In the genomic region with DNA sequence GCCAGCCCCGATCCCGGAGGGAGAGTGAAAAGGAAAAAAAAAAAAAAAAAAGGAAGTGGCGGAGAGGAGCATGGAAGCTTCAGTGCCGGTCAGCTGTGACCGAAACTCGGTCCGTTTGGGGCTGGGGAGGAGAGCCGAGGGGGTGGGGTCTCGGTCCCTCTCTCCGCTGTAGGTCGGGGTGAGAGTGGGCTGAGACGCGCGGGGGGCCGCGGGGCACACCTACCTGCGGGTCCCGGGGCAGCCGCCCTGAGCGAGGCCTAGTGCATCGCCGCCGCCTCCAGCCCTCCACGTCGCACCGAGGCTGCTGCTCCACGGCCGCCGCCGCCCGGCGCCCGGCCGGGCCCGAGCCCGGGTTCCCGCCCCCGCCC, we compare ENCODE assay signal across 8 cellular contexts. TPM values are rescaled to one million over a fixed set of nuclear protein-coding genes. Genes with fewer than 3 reads are reported as not detected.
DNase-seq lines count a peak whose midpoint lies in the region; ATAC-seq and TF ChIP-seq lines count a peak whose summit lies in the region.

No MANE protein-coding gene starts in this region.

- peaks cover 6 to 31% of the 10 kb centered on the region in 2 donors for H3K4me1 ChIP-seq in adrenal gland (replicated peaks in 1 of 2)
- H3K4me1 ChIP-seq in iPS DF 6.9 (ENCODE audit: control insufficient read depth, insufficient read depth, low read length) = peaks cover 3% of the 10 kb centered on the region; the same call in 1 of the 2 replicates
- peaks cover 37 to 40% of the 10 kb centered on the region in 2 donors for H3K4me1 ChIP-seq in gastrocnemius medialis

- H3K36me3 ChIP-seq in adrenal gland (replicated peaks in 1 of 2) (no peaks in the 10 kb centered on the region), iPS DF 6.9 (ENCODE audit: control insufficient read depth, insufficient read depth, low read length) (no peaks in the 10 kb centered on the region), gastrocnemius medialis (no peaks in the 10 kb centered on the region)

- H3K27ac ChIP-seq in adrenal gland = peak overlapping the region; percentile 86 to 99 (median 94)
- no peak overlapping the region for H3K27ac ChIP-seq in iPS DF 6.9 (ENCODE audit: low read length)
- peak overlapping the region; percentile 88 to 96 (median 92) for H3K27ac ChIP-seq in gastrocnemius medialis

- peak; percentile 53 for ATAC-seq in HG02571 (IDR thresholded peaks at IDR 0.05; ENCODE audit: unreplicated experiment)
- ATAC-seq in gastrocnemius medialis = peak; percentile 62 to 71

- intact Hi-C loops in adrenal gland (cut with DNase I) (no loop called here), gastrocnemius medialis (cut with DNase I; ENCODE audit: low total_unique reads) (loop anchor here (1.0 to 10.0 kb wide), 3 partner anchors 126 to 424 kb away; a partner anchor contains a TSS)

- in situ Hi-C loops in gastrocnemius medialis (cut with MboI; ENCODE audit: low sequenced_read_pairs in 4 of 4) = no loop called here

- 0 to 3% (median 1%) methylated on average over 14 to 38 of the region's 38 CpGs for WGBS in adrenal gland, 4 donors
- no CpG with 5 or more reads among the region's 38 CpGs for WGBS in iPS DF 6.9 (ENCODE audit: insufficient coverage, insufficient read length)

- TF ChIP-seq POLR2A in adrenal gland (IDR thresholded peaks at IDR 0.05) (no peak), gastrocnemius medialis (IDR thresholded peaks at IDR 0.05) (no peak)

- TF ChIP-seq CTCF in adrenal gland (IDR thresholded peaks at IDR 0.05) = no peak
- TF ChIP-seq CTCF in gastrocnemius medialis (IDR thresholded peaks at IDR 0.05 in 4 of 5, conservative IDR thresholded peaks at IDR 0.05 in 1 of 5) = no peak

- peak; percentile 8 to 13 for DNase-seq in activated CD8-positive, alpha-beta memory T cell treated with anti-CD3 and anti-CD28 coated beads for 4 hours (ENCODE audit: low read depth in 2 of 2)
- no peak for DNase-seq in activated CD8-positive, alpha-beta memory T cell treated with anti-CD3 and anti-CD28 coated beads for 24 hours
- DNase-seq in NCI-H2171 (lab: John Stamatoyannopoulos, UW) = peak; percentile 73
- DNase-seq in adrenal gland = peak in 6 of 7 donors; percentile 43 to 67 (median 56)
- DNase-seq in iPS DF 6.9 (ENCODE audit: low read depth, low spot score) = no peak
- DNase-seq in gastrocnemius medialis = peak in 1 of 2 donors; percentile 13
- DNase-seq in DMS153 (lab: John Stamatoyannopoulos, UW) = no peak

- H3K27me3 ChIP-seq in adrenal gland = no peaks in the 10 kb centered on the region
- H3K27me3 ChIP-seq in iPS DF 6.9 (ENCODE audit: control insufficient read depth, insufficient read depth, low read length) = no peaks in the 10 kb centered on the region
- no peaks in the 10 kb centered on the region for H3K27me3 ChIP-seq in gastrocnemius medialis

- peak overlapping the region; percentile 11 to 88 (median 62) for H3K4me3 ChIP-seq in adrenal gland
- peak overlapping the region; percentile 68 for H3K4me3 ChIP-seq in iPS DF 6.9 (ENCODE audit: low read length)
- H3K4me3 ChIP-seq in gastrocnemius medialis = peak overlapping the region; percentile 65 to 85 (median 80)

- no peaks in the 10 kb centered on the region for H3K9me3 ChIP-seq in adrenal gland (replicated peaks in 1 of 3)
- no peaks in the 10 kb centered on the region for H3K9me3 ChIP-seq in iPS DF 6.9 (ENCODE audit: control insufficient read depth, insufficient read depth, low read length)
- no peaks in the 10 kb centered on the region for H3K9me3 ChIP-seq in gastrocnemius medialis

RNA-seq across cellular contexts. Expression of a gene that starts 0.5 kb away (rescaled TPM):
- 10 to 100 TPM; 15.3 to 33.1 (median 19.0) TPM for total RNA-seq in adrenal gland
- 10 to 100 TPM; 15.1 to 27.5 (median 18.0) TPM for polyA plus RNA-seq in adrenal gland
- 10 to 100 TPM in 2 of 4 donors, 1 to 10 TPM in 2; 7.9 to 12.4 (median 9.8) TPM for total RNA-seq in gastrocnemius medialis

Comparison
In these comparisons a context has a peak if more than half of its experiments do, and no peak if none do; other contexts are left out.
1. DNase-seq: peak in activated CD8-positive, alpha-beta memory T cell treated with anti-CD3 and anti-CD28 coated beads for 4 hours (2 of 2), NCI-H2171 (single experiment) and adrenal gland (6 of 7); none in activated CD8-positive, alpha-beta memory T cell treated with anti-CD3 and anti-CD28 coated beads for 24 hours (single experiment), iPS DF 6.9 (single experiment) and DMS153 (single experiment).
2. Peak in every context shown above with its lines, with median percentiles within 50 percentile points of each other: H3K4me3 ChIP-seq.